8 cellular contexts compared by ENCODE assay signal in genomic region chr1:20376880-20377494, GRCh38.
DNase-seq lines count a peak whose midpoint lies in the region; ATAC-seq, FAIRE-seq and TF ChIP-seq lines count a peak whose summit lies in the region.

No MANE protein-coding gene starts in this region.

- H2AFZ ChIP-seq in IMR-90 (replicated peaks; ENCODE audit: low read length, poor library complexity) (peak overlapping the region; percentile 82), astrocyte (ENCODE audit: low read depth, low read length) (no peak overlapping the region)

- no peaks in the 10 kb centered on the region for H3K79me1 ChIP-seq in IMR-90 (ENCODE audit: low read depth in 1 of 2, low read length in 2 of 2)

- H2BK120ac ChIP-seq in IMR-90 (ENCODE audit: low read depth, low read length) = peak overlapping the region; percentile 70

- no peak overlapping the region for H3K56ac ChIP-seq in IMR-90 (ENCODE audit: extremely low read depth, insufficient read depth, low read length)

- H3K4me3 Mint-ChIP-seq in Caco-2 (ENCODE audit: unreplicated experiment) = no peak overlapping the region
- H3K4me3 Mint-ChIP-seq in T-helper 2 cell treated with Interferon-gamma antibody and Interleukin-4, amounts not matched to agents 5 μg/mL and 100 μg/mL, for 36 hours = no peak overlapping the region
- H3K4me3 Mint-ChIP-seq in astrocyte (ENCODE audit: unreplicated experiment) = no peak overlapping the region

- H3K4me1 Mint-ChIP-seq in Caco-2 (ENCODE audit: low read depth, unreplicated experiment) (no peaks in the 10 kb centered on the region), astrocyte (ENCODE audit: low read depth, unreplicated experiment) (peaks cover 16% of the 10 kb centered on the region)
- no peaks in the 10 kb centered on the region for H3K4me1 Mint-ChIP-seq in T-helper 2 cell treated with Interferon-gamma antibody and Interleukin-4, amounts not matched to agents 5 μg/mL and 100 μg/mL, for 36 hours (ENCODE audit: low read depth)

- H3K9me1 ChIP-seq in IMR-90 (ENCODE audit: insufficient read depth, low read length) = peaks cover 17% of the 10 kb centered on the region

- no peak overlapping the region for H2BK5ac ChIP-seq in IMR-90 (ENCODE audit: low read depth, low read length, poor library complexity, severe bottlenecking)

- H3K4me3 ChIP-seq in Caco-2 (ENCODE audit: low read depth, low read length) (no peak overlapping the region), IMR-90 (ENCODE audit: insufficient read depth, low read depth, low read length) (no peak overlapping the region), astrocyte (ENCODE audit: insufficient read depth, low read depth, low read length) (no peak overlapping the region), iPS DF 6.9 (ENCODE audit: low read length) (no peak overlapping the region)

- H3K27ac Mint-ChIP-seq in Caco-2 (ENCODE audit: unreplicated experiment) (no peak overlapping the region), astrocyte (ENCODE audit: unreplicated experiment) (no peak overlapping the region)
- no peak overlapping the region for H3K27ac Mint-ChIP-seq in T-helper 2 cell treated with Interferon-gamma antibody and Interleukin-4, amounts not matched to agents 5 μg/mL and 100 μg/mL, for 36 hours

- WGBS in IMR-90 (ENCODE audit: extremely low coverage in 2 of 2, insufficient read length in 1 of 2), 2 experiments = no CpG with 5 or more reads among the region's 8 CpGs
- WGBS in iPS DF 6.9 (ENCODE audit: insufficient coverage, insufficient read length) = no CpG with 5 or more reads among the region's 8 CpGs

- BruUV-seq in Caco-2 (replicated peaks; lab: Mats Ljungman, UMichigan) (no TSS peak), IMR-90 (replicated peaks; lab: Mats Ljungman, UMichigan) (no TSS peak)

- H3K4me1 ChIP-seq in Caco-2 (no peaks in the 10 kb centered on the region), IMR-90 (ENCODE audit: control insufficient read depth, insufficient read depth, low read length) (peaks cover 10% of the 10 kb centered on the region; the same call in 1 of the 2 replicates), astrocyte (ENCODE audit: insufficient read depth, low read length) (peaks cover 15% of the 10 kb centered on the region), iPS DF 6.9 (ENCODE audit: control insufficient read depth, insufficient read depth, low read length) (no peaks in the 10 kb centered on the region; the same call in 1 of the 2 replicates)

- H3K4me2 ChIP-seq in IMR-90 (ENCODE audit: low read depth, low read length) (no peak overlapping the region), astrocyte (ENCODE audit: low read length) (no peak overlapping the region)

- no peaks in the 10 kb centered on the region for H3K79me2 ChIP-seq in astrocyte (ENCODE audit: insufficient read depth, low read length)

- peaks cover 4% of the 10 kb centered on the region for H4K20me1 ChIP-seq in IMR-90 (ENCODE audit: insufficient read depth, low read length)
- no peaks in the 10 kb centered on the region for H4K20me1 ChIP-seq in astrocyte (ENCODE audit: insufficient read depth, low read length)

- peak overlapping the region; percentile 66; the same call in 2 of the 3 replicates for H2BK15ac ChIP-seq in IMR-90 (ENCODE audit: low read depth, low read length)

- peak overlapping the region; percentile 35; the same call in 1 of the 2 replicates for H3K4ac ChIP-seq in IMR-90 (ENCODE audit: low read depth, low read length)

- in situ Hi-C loops in IMR-90 (cut with MboI; ENCODE audit: low sequenced_read_pairs) = loop anchor here (5.0 kb wide), 1 partner anchor 115 kb away; no protein-coding TSS in a partner anchor

- H3K36me3 ChIP-seq in Caco-2 (ENCODE audit: control insufficient read depth, insufficient read depth, low read length) (no peaks in the 10 kb centered on the region), IMR-90 (ENCODE audit: control insufficient read depth, insufficient read depth, low read length) (no peaks in the 10 kb centered on the region), astrocyte (ENCODE audit: insufficient read depth, low read length) (no peaks in the 10 kb centered on the region), iPS DF 6.9 (ENCODE audit: control insufficient read depth, insufficient read depth, low read length) (no peaks in the 10 kb centered on the region)

- peak; percentile 75 for TF ChIP-seq RAD21 in IMR-90 (IDR thresholded peaks at IDR 0.05; ENCODE audit: low read length)

- DNase-seq in Caco-2 (peak in 1 of 2 experiments; percentile 64), IMR-90 (peak; percentile 35), astrocyte (ENCODE audit: low read depth) (no peak), iPS DF 6.9 (ENCODE audit: low read depth, low spot score) (peak; percentile 48), sciatic nerve (ENCODE audit: low spot score) (no peak)
- DNase-seq in T-helper 2 cell treated with Interferon-gamma antibody and Interleukin-4, amounts not matched to agents 5 μg/mL and 100 μg/mL, for 36 hours (ENCODE audit: low spot score) = peak; percentile 27
- peak; percentile 60 for DNase-seq in stimulated activated CD4-positive, alpha-beta T cell treated with anti-CD3 and anti-CD28 coated beads, Interleukin-1b, Interleukin-23, amount 100 ng/mL, for 48 hours

- H3K27ac ChIP-seq in IMR-90 (ENCODE audit: insufficient read depth, low read length) (no peak overlapping the region), astrocyte (ENCODE audit: low read depth, low read length) (no peak overlapping the region), iPS DF 6.9 (ENCODE audit: low read length) (no peak overlapping the region)

- no peak overlapping the region for H4K5ac ChIP-seq in IMR-90 (ENCODE audit: low read depth, low read length)

- H3K27me3 ChIP-seq in Caco-2 (replicated peaks; ENCODE audit: control insufficient read depth, insufficient read depth, low read length) (no peaks in the 10 kb centered on the region), IMR-90 (ENCODE audit: control insufficient read depth, insufficient read depth, low read length) (peaks cover 14% of the 10 kb centered on the region; the same call in 1 of the 2 replicates), astrocyte (ENCODE audit: insufficient read depth, low read length) (peaks cover 3% of the 10 kb centered on the region), iPS DF 6.9 (ENCODE audit: control insufficient read depth, insufficient read depth, low read length) (no peaks in the 10 kb centered on the region)

- peak overlapping the region; percentile 50 for H2AK5ac ChIP-seq in IMR-90 (ENCODE audit: low read depth, low read length)

- H3K9me3 ChIP-seq in Caco-2 = no peaks in the 10 kb centered on the region
- no peaks in the 10 kb centered on the region for H3K9me3 ChIP-seq in IMR-90 (ENCODE audit: control insufficient read depth, insufficient read depth, low read length)
- no peaks in the 10 kb centered on the region for H3K9me3 ChIP-seq in astrocyte (ENCODE audit: insufficient read depth, low read depth, low read length)
- no peaks in the 10 kb centered on the region for H3K9me3 ChIP-seq in iPS DF 6.9 (ENCODE audit: control insufficient read depth, insufficient read depth, low read length)

- no peak for FAIRE-seq in astrocyte (lab: Jason Lieb, UNC)

- intact Hi-C loops in Caco-2 (cut with micrococcal nuclease; ENCODE audit: unreplicated experiment) = loop anchor here (1.0 kb wide), 1 partner anchor 116 kb away; no protein-coding TSS in a partner anchor
- intact Hi-C loops in IMR-90 (cut with micrococcal nuclease) = loop anchor here (1.0 to 10.0 kb wide), 4 partner anchors 53 to 462 kb away; no protein-coding TSS in a partner anchor
- intact Hi-C loops in sciatic nerve (cut with DNase I) = loop anchor here (10.0 kb wide), 1 partner anchor 108 kb away; the partner anchor contains the start of gene CAMK2N1

- peak overlapping the region; percentile 63 for H2BK20ac ChIP-seq in IMR-90 (ENCODE audit: low read depth, low read length)

- H3K14ac ChIP-seq in IMR-90 (replicated peaks; ENCODE audit: low read depth, low read length) = no peak overlapping the region

- TF ChIP-seq CTCF in Caco-2 (IDR thresholded peaks at IDR 0.05; ENCODE audit: insufficient read depth in 1 of 2, low read depth in 1 of 2, low read length in 1 of 2, severe bottlenecking in 1 of 2, unreplicated experiment in 1 of 2) (peak; percentile 61 to 62), IMR-90 (conservative IDR thresholded peaks at IDR 0.05; ENCODE audit: low read depth, low read length) (peak; percentile 81), astrocyte (IDR thresholded peaks at IDR 0.05; ENCODE audit: insufficient read depth, low read depth, low read length) (peak; percentile 67)

- dilution Hi-C loops in IMR-90 (cut with HindIII; ENCODE audit: low sequenced_read_pairs, unreplicated experiment) = no loop called here

- CTCF ChIA-PET in Caco-2 (lab: Charles Lee) (interaction anchor here (0.7 to 1.2 kb wide), 6 partner anchors 13 to 146 kb away, joined by 3 to 4 read pairs (median 3); no protein-coding TSS in a partner anchor), IMR-90 (lab: Yijun Ruan, JAX) (interaction anchor here (0.6 to 1.6 kb wide), 7 partner anchors 9 to 116 kb away, joined by 3 to 11 read pairs (median 3); no protein-coding TSS in a partner anchor)

- ATAC-seq in IMR-90 (ENCODE audit: low read depth) (peak; percentile 92), sciatic nerve (no peak), HG03025 (IDR thresholded peaks at IDR 0.05; ENCODE audit: low FRiP score, unreplicated experiment) (no peak)

- no peak overlapping the region for H3K18ac ChIP-seq in IMR-90 (ENCODE audit: low read depth, low read length)

- peak overlapping the region; percentile 77 for H2AK9ac ChIP-seq in IMR-90 (replicated peaks; ENCODE audit: low read depth, low read length, poor library complexity)

- TF ChIP-seq POLR2A in IMR-90 (IDR thresholded peaks at IDR 0.05; ENCODE audit: low read depth, low read length) = no peak

- H3K9me3 Mint-ChIP-seq in Caco-2 (ENCODE audit: unreplicated experiment) (no peaks in the 10 kb centered on the region), astrocyte (ENCODE audit: unreplicated experiment) (no peaks in the 10 kb centered on the region)
- no peaks in the 10 kb centered on the region for H3K9me3 Mint-ChIP-seq in T-helper 2 cell treated with Interferon-gamma antibody and Interleukin-4, amounts not matched to agents 5 μg/mL and 100 μg/mL, for 36 hours

- H3K27me3 Mint-ChIP-seq in Caco-2 (ENCODE audit: insufficient read depth, unreplicated experiment) (peaks cover 13% of the 10 kb centered on the region), astrocyte (ENCODE audit: low read depth, unreplicated experiment) (peaks cover 48% of the 10 kb centered on the region)
- peaks cover 10% of the 10 kb centered on the region for H3K27me3 Mint-ChIP-seq in T-helper 2 cell treated with Interferon-gamma antibody and Interleukin-4, amounts not matched to agents 5 μg/mL and 100 μg/mL, for 36 hours (ENCODE audit: low read depth)

- H3K9ac ChIP-seq in IMR-90 (ENCODE audit: low read depth, low read length) (no peak overlapping the region), astrocyte (ENCODE audit: low read length) (no peak overlapping the region)

- no peak overlapping the region for H4K91ac ChIP-seq in IMR-90 (ENCODE audit: insufficient read depth, low read depth, low read length)

- H3K23ac ChIP-seq in IMR-90 (ENCODE audit: low read depth, low read length) = no peak overlapping the region

- POLR2A ChIA-PET in Caco-2 (lab: Charles Lee) = no interaction called here
- POLR2A ChIA-PET in IMR-90 (lab: Charles Lee; ENCODE audit: unreplicated experiment) = no interaction called here

- no peaks in the 10 kb centered on the region for H3K36me3 Mint-ChIP-seq in Caco-2 (ENCODE audit: insufficient read depth, unreplicated experiment)
- no peaks in the 10 kb centered on the region for H3K36me3 Mint-ChIP-seq in T-helper 2 cell treated with Interferon-gamma antibody and Interleukin-4, amounts not matched to agents 5 μg/mL and 100 μg/mL, for 36 hours (ENCODE audit: low read depth)
- no peaks in the 10 kb centered on the region for H3K36me3 Mint-ChIP-seq in astrocyte (ENCODE audit: low read depth, unreplicated experiment)

- no peak overlapping the region for H4K8ac ChIP-seq in IMR-90 (ENCODE audit: low read depth in 2 of 2, low read length in 2 of 2)

Comparison
In these comparisons a context has a peak if more than half of its experiments do, and no peak if none do; other contexts are left out.
1. DNase-seq: peak in IMR-90 (single experiment), T-helper 2 cell treated with Interferon-gamma antibody and Interleukin-4, amounts not matched to agents 5 μg/mL and 100 μg/mL, for 36 hours (single experiment), iPS DF 6.9 (single experiment) and stimulated activated CD4-positive, alpha-beta T cell treated with anti-CD3 and anti-CD28 coated beads, Interleukin-1b, Interleukin-23, amount 100 ng/mL, for 48 hours (single experiment); none in astrocyte (single experiment) and sciatic nerve (single experiment).
2. Peak in every context shown above with its lines, with median percentiles within 50 percentile points of each other: CTCF ChIP-seq.